In genomic region chr17:47830991-47831933, GRCh38 we compare ENCODE assay signal across 8 cellular contexts. TPM values are rescaled to one million over a fixed set of nuclear protein-coding genes. Genes with fewer than 3 reads are reported as not detected.
A peak's percentile ranks its signal among the peaks of the same experiment; 100 is the strongest.
DNase-seq lines count a peak whose midpoint lies in the region; ATAC-seq and TF ChIP-seq lines count a peak whose summit lies in the region.

A gene with protein sequence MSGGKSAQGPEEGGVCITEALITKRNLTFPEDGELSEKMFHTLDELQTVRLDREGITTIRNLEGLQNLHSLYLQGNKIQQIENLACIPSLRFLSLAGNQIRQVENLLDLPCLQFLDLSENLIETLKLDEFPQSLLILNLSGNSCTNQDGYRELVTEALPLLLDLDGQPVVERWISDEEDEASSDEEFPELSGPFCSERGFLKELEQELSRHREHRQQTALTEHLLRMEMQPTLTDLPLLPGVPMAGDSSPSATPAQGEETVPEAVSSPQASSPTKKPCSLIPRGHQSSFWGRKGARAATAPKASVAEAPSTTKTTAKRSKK (plus strand): TSS chr17:47831670. CDS start chr17:47831990, 320 bp downstream.
Gene MRPL10, minus strand, starts transcription at chr17:47831541. Its CDS starts 30 bp downstream, at chr17:47831511.

- POLR2A ChIA-PET in GM10248 (lab: Yijun Ruan, JAX), result interaction anchor here (0.6 kb wide), 1 partner anchor 116 kb away, joined by 5 read pairs; no protein-coding TSS in a partner anchor

- H3K27me3 Mint-ChIP-seq in HFFc6 (ENCODE audit: insufficient read depth), result no peaks in the 10 kb centered on the region; the same call in 1 of the 2 replicates

- DNase-seq in GM10248 (ENCODE audit: extremely low spot score) (peak; percentile 99), HFFc6 (peak; percentile 87), NB4 (ENCODE audit: low read depth) (peak; percentile 91), SK-N-DZ (ENCODE audit: low spot score) (peak; percentile 95), glomerular visceral epithelial cell (ENCODE audit: extremely low spot score) (peak; percentile 95), omental fat pad (ENCODE audit: low spot score) (peak; percentile 74), thoracic aorta (ENCODE audit: low spot score) (peak; percentile 58)
- DNase-seq in activated naive CD4-positive, alpha-beta T cell treated with anti-CD3 and anti-CD28 coated beads, Interleukin-2, amount 50 U/mL, for 16 hours, result peak; percentile 93

- H3K4me3 ChIP-seq in NB4 (ENCODE audit: low read depth, low read length) (peak within 1 kb of the TSS; percentile 99), thoracic aorta (peak within 1 kb of the TSS; percentile 85)

- peak within 1 kb of the TSS; percentile 93 for H3K4me3 Mint-ChIP-seq in HFFc6

- peaks cover 16% of the 10 kb centered on the region for H3K36me3 ChIP-seq in thoracic aorta

- H3K9me3 Mint-ChIP-seq in HFFc6, result no peaks in the 10 kb centered on the region

- peaks cover 12% of the 10 kb centered on the region for H3K36me3 Mint-ChIP-seq in HFFc6 (ENCODE audit: low read depth)

- peak within 1 kb of the TSS; percentile 85 for H3K27ac Mint-ChIP-seq in HFFc6

- no peaks in the 10 kb centered on the region for H3K27me3 ChIP-seq in thoracic aorta (replicated peaks; ENCODE audit: insufficient read depth)

- H3K27ac ChIP-seq in thoracic aorta, result peak within 1 kb of the TSS; percentile 70 to 75

- TF ChIP-seq CTCF in GM10248 (IDR thresholded peaks at IDR 0.05; ENCODE audit: control extremely low read depth, extremely low read depth, low read depth, missing control alignments), result no peak
- TF ChIP-seq CTCF in HFFc6 (IDR thresholded peaks at IDR 0.05), result peak; percentile 74
- TF ChIP-seq CTCF in NB4 (IDR thresholded peaks at IDR 0.05; ENCODE audit: low read depth, low read length), result peak; percentile 39
- TF ChIP-seq CTCF in omental fat pad (IDR thresholded peaks at IDR 0.05), result no peak
- TF ChIP-seq CTCF in thoracic aorta (IDR thresholded peaks at IDR 0.05), result no peak

- peaks cover 26% of the 10 kb centered on the region for H3K4me1 Mint-ChIP-seq in HFFc6 (ENCODE audit: low read depth)

- peaks cover 13 to 18% of the 10 kb centered on the region in 2 donors for H3K4me1 ChIP-seq in thoracic aorta (ENCODE audit: control insufficient read depth in 1 of 2, low read depth in 2 of 2)

- CTCF ChIA-PET in GM10248 (lab: Yijun Ruan, JAX), result interaction anchor here (0.7 to 5.8 kb wide), 10 partner anchors 9 to 147 kb away, joined by 3 to 49 read pairs (median 4); partner anchors contain the start of genes CDK5RAP3, SCRN2 and SP2

- ATAC-seq in omental fat pad (ENCODE audit: low FRiP score), result peak; percentile 95
- peak; percentile 76 for ATAC-seq in thoracic aorta (ENCODE audit: insufficient number of reproducible peaks, low FRiP score, low read depth)

- no peaks in the 10 kb centered on the region for H3K9me3 ChIP-seq in thoracic aorta

- peak; percentile 95 for TF ChIP-seq POLR2A in NB4 (IDR thresholded peaks at IDR 0.05; ENCODE audit: extremely low read depth, insufficient read length)

RNA-seq across cellular contexts. Expression of the first gene that starts in this region (rescaled TPM):
- total RNA-seq in HFFc6 (2021; fragmentation: NEBNext Ultra II Directional; extraction: Animal tissue kit (Norgen Biotek cat#: 25700)), result 1 to 10 TPM in 1 of 6 experiments, under 1 TPM in 5; 0.41 to 1.1 (median 0.83) TPM
- polyA plus RNA-seq in SK-N-DZ (2014; cell fraction: cytosol; rRNA removed), result 0.34 TPM in 1 of 2 replicates, not detected in the other
- polyA plus RNA-seq in SK-N-DZ (2014; cell fraction: nucleus; rRNA removed), result 0.79 and 1.8 TPM in 2 replicates
- total RNA-seq in omental fat pad (under 1 TPM in 1 of 4 donors, not detected in 3; 0.24 TPM), thoracic aorta (under 1 TPM in 1 of 2 donors, not detected in 1; 0.42 TPM)

RNA-seq across cellular contexts. Expression of gene MRPL10, which starts in this region (rescaled TPM):
- 10 to 100 TPM; 39.4 to 48.0 (median 43.7) TPM for total RNA-seq in HFFc6 (2021; fragmentation: NEBNext Ultra II Directional; extraction: Animal tissue kit (Norgen Biotek cat#: 25700))
- polyA plus RNA-seq in SK-N-DZ (2014; cell fraction: cytosol; rRNA removed), result 105 and 111 TPM in 2 replicates
- 41.8 and 54.8 TPM in 2 replicates for polyA plus RNA-seq in SK-N-DZ (2014; cell fraction: nucleus; rRNA removed)
- 10 to 100 TPM; 23.1 to 50.5 (median 36.8) TPM for total RNA-seq in omental fat pad
- total RNA-seq in thoracic aorta, result 10 to 100 TPM; 25.8 to 34.8 TPM

Comparison
In these comparisons a context has a peak if more than half of its experiments do, and no peak if none do; other contexts are left out.
1. Peak in every context shown above with its lines: DNase-seq, ATAC-seq, H3K4me3 ChIP-seq and H3K27ac ChIP-seq.
2. CTCF ChIP-seq: peak in HFFc6 (single experiment) and NB4 (single experiment); none in GM10248 (single experiment), omental fat pad (0 of 3) and thoracic aorta (single experiment).